ENCODE assay signal across 1 cellular context in the genomic region with DNA sequence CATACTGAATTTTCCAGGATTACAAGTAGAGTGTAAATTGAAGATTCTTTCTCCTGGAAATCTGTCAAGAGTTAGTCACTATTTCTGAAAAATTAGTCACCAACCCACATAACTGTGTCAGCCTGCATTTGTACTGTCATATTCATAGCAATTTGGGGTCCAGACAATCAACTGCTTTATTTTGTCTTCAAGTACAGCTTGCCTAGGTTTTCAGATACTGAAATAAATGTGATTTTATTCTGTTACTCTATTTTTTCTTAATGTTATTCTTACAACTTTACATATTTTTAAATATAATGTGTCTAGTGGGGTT.
TF ChIP-seq lines count a peak whose summit lies in the region.

No MANE protein-coding gene starts in this region.

TF ChIP-seq in SK-N-SH, 30 proteins besides CTCF, POLR2A, EP300 and RAD21 (continued from another document):
- TF ChIP-seq EZH2phosphoT487 (IDR thresholded peaks at IDR 0.05; ENCODE audit: borderline replicate concordance, low read depth) (no peak), FOXJ3 (CRISPR knock-in tag; IDR thresholded peaks at IDR 0.05) (no peak), TAF1 (IDR thresholded peaks at IDR 0.05; ENCODE audit: borderline replicate concordance, low read depth, low read length) (no peak), GABPA (IDR thresholded peaks at IDR 0.05; ENCODE audit: low read depth) (no peak), MXI1 (IDR thresholded peaks at IDR 0.05; ENCODE audit: low read depth, low read length) (no peak), GATA2 (CRISPR knock-in tag; IDR thresholded peaks at IDR 0.05) (no peak), RCOR1 (IDR thresholded peaks at IDR 0.05; ENCODE audit: low read length) (no peak), POLR2AphosphoS5 (IDR thresholded peaks at IDR 0.05; ENCODE audit: low read depth, low read length) (peak; percentile 13; the same call in 1 of the 2 replicates), SMC3 (IDR thresholded peaks at IDR 0.05; ENCODE audit: low read depth, low read length) (no peak), NRF1 (IDR thresholded peaks at IDR 0.05; ENCODE audit: low read depth, low read length) (no peak)
- TF ChIP-seq, protein P1, sequence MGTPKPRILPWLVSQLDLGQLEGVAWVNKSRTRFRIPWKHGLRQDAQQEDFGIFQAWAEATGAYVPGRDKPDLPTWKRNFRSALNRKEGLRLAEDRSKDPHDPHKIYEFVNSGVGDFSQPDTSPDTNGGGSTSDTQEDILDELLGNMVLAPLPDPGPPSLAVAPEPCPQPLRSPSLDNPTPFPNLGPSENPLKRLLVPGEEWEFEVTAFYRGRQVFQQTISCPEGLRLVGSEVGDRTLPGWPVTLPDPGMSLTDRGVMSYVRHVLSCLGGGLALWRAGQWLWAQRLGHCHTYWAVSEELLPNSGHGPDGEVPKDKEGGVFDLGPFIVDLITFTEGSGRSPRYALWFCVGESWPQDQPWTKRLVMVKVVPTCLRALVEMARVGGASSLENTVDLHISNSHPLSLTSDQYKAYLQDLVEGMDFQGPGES (IDR thresholded peaks at IDR 0.05; ENCODE audit: low read depth, low read length), result no peak
- TF ChIP-seq, protein P2, sequence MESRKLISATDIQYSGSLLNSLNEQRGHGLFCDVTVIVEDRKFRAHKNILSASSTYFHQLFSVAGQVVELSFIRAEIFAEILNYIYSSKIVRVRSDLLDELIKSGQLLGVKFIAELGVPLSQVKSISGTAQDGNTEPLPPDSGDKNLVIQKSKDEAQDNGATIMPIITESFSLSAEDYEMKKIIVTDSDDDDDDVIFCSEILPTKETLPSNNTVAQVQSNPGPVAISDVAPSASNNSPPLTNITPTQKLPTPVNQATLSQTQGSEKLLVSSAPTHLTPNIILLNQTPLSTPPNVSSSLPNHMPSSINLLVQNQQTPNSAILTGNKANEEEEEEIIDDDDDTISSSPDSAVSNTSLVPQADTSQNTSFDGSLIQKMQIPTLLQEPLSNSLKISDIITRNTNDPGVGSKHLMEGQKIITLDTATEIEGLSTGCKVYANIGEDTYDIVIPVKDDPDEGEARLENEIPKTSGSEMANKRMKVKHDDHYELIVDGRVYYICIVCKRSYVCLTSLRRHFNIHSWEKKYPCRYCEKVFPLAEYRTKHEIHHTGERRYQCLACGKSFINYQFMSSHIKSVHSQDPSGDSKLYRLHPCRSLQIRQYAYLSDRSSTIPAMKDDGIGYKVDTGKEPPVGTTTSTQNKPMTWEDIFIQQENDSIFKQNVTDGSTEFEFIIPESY (IDR thresholded peaks at IDR 0.05; ENCODE audit: borderline replicate concordance, low read depth), result no peak
